ENCODE assay signal across 25 cellular contexts in the genomic region with DNA sequence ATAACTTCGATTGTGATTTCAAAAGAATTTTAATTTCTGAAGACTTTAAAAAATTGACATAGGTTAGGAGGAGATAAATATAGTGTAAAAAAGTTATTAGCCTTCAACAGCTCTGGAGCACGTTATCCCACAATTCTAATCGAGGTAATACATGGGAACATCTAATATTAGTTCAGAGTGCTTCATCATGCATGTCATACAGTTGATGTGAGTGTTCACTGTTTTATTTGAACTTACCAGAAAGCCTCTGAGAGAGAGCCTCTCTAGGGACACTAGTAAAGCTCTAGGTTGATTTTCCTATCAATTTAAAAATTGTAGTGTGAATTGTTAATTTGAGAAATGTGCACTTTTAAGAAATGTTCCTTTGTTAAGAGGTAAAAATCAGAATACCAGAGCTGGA.
DNase-seq lines count a peak whose midpoint lies in the region; ATAC-seq, FAIRE-seq and TF ChIP-seq lines count a peak whose summit lies in the region.
"Had no signal": no experiment of that assay in that cellular context is flagged by ENCODE, and none has a peak within 500 bp of the region (broad histone marks: within the 10 kb centered on the region; RNA-seq: fewer than 3 reads in every experiment).

No MANE protein-coding gene starts in this region.

- H3K27ac ChIP-seq in A549 (0 out of 6 replicates have a peak overlapping the region, but pooled peaks of 1 of the 2 experiments have one; percentile 40), BLaER1 (no peak overlapping the region), PC-3 (ENCODE audit: low read length) (peak overlapping the region; percentile 73)
- H3K27ac ChIP-seq: RWPE1 had no signal

- no peaks in the 10 kb centered on the region for H3K27me3 ChIP-seq in BLaER1
- H3K27me3 ChIP-seq in PC-3 (ENCODE audit: low read length), result no peaks in the 10 kb centered on the region
- H3K27me3 ChIP-seq: BE2C had no signal

- no peak for TF ChIP-seq EP300 in A549 (IDR thresholded peaks at IDR 0.05)

- H3K9me2 ChIP-seq in PC-3 (replicated peaks; ENCODE audit: low read length), result no peaks in the 10 kb centered on the region
- H3K9me2 ChIP-seq: SK-N-SH had no signal

- CTCF ChIA-PET in A549 (lab: Yijun Ruan, JAX) (interaction anchor here (0.9 kb wide), 1 partner anchor 81 kb away, joined by 7 read pairs; no protein-coding TSS in a partner anchor), PC-3 (lab: Charles Lee) (no interaction called here)

- 43% methylated on average over 3 of the region's 3 CpGs for WGBS in A549 (ENCODE audit: missing lambda C conversion rate)

- intact Hi-C loops in PC-3 (cut with micrococcal nuclease) (no loop called here), mucosa of descending colon (cut with DNase I, micrococcal nuclease) (no loop called here)

- no peak for FAIRE-seq in A549 (lab: Jason Lieb, UNC)
- FAIRE-seq: GM12878 had no signal

- H3K4me1 ChIP-seq in A549, result peaks cover 44% of the 10 kb centered on the region
- H3K4me1 ChIP-seq in BLaER1, result peaks cover 17% of the 10 kb centered on the region
- peaks cover 46% of the 10 kb centered on the region for H3K4me1 ChIP-seq in PC-3 (ENCODE audit: insufficient read depth, low read length)
- peaks cover under 1% of the 10 kb centered on the region for H3K4me1 ChIP-seq in mucosa of descending colon (ENCODE audit: low read depth)
- H3K4me1 ChIP-seq: BE2C, HAP-1 had no signal

- TF ChIP-seq RAD21 in A549 (conservative IDR thresholded peaks at IDR 0.05 in 1 of 2, IDR thresholded peaks at IDR 0.05 in 1 of 2), result no peak

- no TSS peak for BruUV-seq in PC-3 (replicated peaks; lab: Mats Ljungman, UMichigan)

- ATAC-seq in A549, result no peak
- ATAC-seq in PC-3, result no peak
- ATAC-seq in mucosa of descending colon, result peak; percentile 11
- no peak for ATAC-seq in GM21723 (IDR thresholded peaks at IDR 0.05; ENCODE audit: unreplicated experiment)
- ATAC-seq in HG03432 (IDR thresholded peaks at IDR 0.05; ENCODE audit: unreplicated experiment), result no peak
- ATAC-seq: GM12878, Panc1 had no signal

- 0 out of 3 replicates have a peak, but pooled peaks cover 3% of the 10 kb centered on the region for H3K9me3 ChIP-seq in A549
- peaks cover 27% of the 10 kb centered on the region for H3K9me3 ChIP-seq in BLaER1
- no peaks in the 10 kb centered on the region for H3K9me3 ChIP-seq in PC-3 (ENCODE audit: low read length)
- peaks cover 5% of the 10 kb centered on the region for H3K9me3 ChIP-seq in mucosa of descending colon
- H3K9me3 ChIP-seq: BE2C, HAP-1, SK-N-SH had no signal

- no peaks in the 10 kb centered on the region for H3K36me3 ChIP-seq in BLaER1
- H3K36me3 ChIP-seq in PC-3 (ENCODE audit: low read depth, low read length), result peaks cover 24% of the 10 kb centered on the region
- no peaks in the 10 kb centered on the region for H3K36me3 ChIP-seq in mucosa of descending colon (ENCODE audit: low read depth)
- H3K36me3 ChIP-seq: BE2C, HAP-1 had no signal

- H3K4me3 ChIP-seq in A549 (no peak overlapping the region), BLaER1 (no peak overlapping the region), PC-3 (ENCODE audit: low read length) (no peak overlapping the region), mucosa of descending colon (no peak overlapping the region)
- H3K4me3 ChIP-seq: GM12878, HAP-1 had no signal

- in situ Hi-C loops in GM13976 (cut with MboI; ENCODE audit: low sequenced_read_pairs, unreplicated experiment), result no loop called here

- no peaks in the 10 kb centered on the region for H3F3A ChIP-seq in PC-3 (ENCODE audit: low read length, unreplicated experiment)

- H2AFZ ChIP-seq in PC-3 (ENCODE audit: low read length), result no peak overlapping the region

- H3K9ac ChIP-seq in BLaER1 (no peak overlapping the region), PC-3 (ENCODE audit: low read length) (peak overlapping the region; percentile 53)
- H3K9ac ChIP-seq: SK-N-SH had no signal

- peaks cover 62% of the 10 kb centered on the region for H3K79me2 ChIP-seq in PC-3 (ENCODE audit: low read length)

- POLR2A ChIA-PET in A549 (lab: Yijun Ruan, JAX), result no interaction called here
- POLR2A ChIA-PET in PC-3 (lab: Charles Lee; ENCODE audit: unreplicated experiment), result no interaction called here

- DNase-seq in A549 (ENCODE audit: low read depth in 1 of 2, low spot score in 1 of 2), result no peak
- no peak for DNase-seq in PC-3
- DNase-seq in mucosa of descending colon, result no peak
- DNase-seq in GM13976 (ENCODE audit: low spot score), result no peak
- no peak for DNase-seq in SW 1271 (lab: John Stamatoyannopoulos, UW)
- DNase-seq: BE2C; CD4-positive, alpha-beta T cell; COR-L47; GDM1; GOT3; NCI-H1048; NCI-H1417 treated with DMSO at 0.1 percent for 48 hours; NCI-H1694 treated with DMSO at 0.1 percent for 48 hours; NCI-H2081; NCI-H2227 treated with DMSO at 0.1 percent for 48 hours; NCI-H510A; NCI-H69; SK-N-SH had no signal

- H3K4me2 ChIP-seq in A549 (peak overlapping the region; percentile 21; the same call in 1 of the 3 replicates), BLaER1 (peak overlapping the region; percentile 50), PC-3 (ENCODE audit: low read length) (no peak overlapping the region)
- H3K4me2 ChIP-seq: SK-N-SH had no signal

- H4K20me1 ChIP-seq in BLaER1 (no peaks in the 10 kb centered on the region), PC-3 (ENCODE audit: low read length) (no peaks in the 10 kb centered on the region)

- TF ChIP-seq CTCF in A549 (IDR thresholded peaks at IDR 0.05), result no peak
- no peak for TF ChIP-seq CTCF in PC-3 (conservative IDR thresholded peaks at IDR 0.05; ENCODE audit: low read depth, low read length)
- no peak for TF ChIP-seq CTCF in mucosa of descending colon (IDR thresholded peaks at IDR 0.05)
- TF ChIP-seq CTCF in GM13976 (IDR thresholded peaks at IDR 0.05; ENCODE audit: borderline replicate concordance, control extremely low read depth, extremely low read depth, insufficient read depth, missing control alignments), result no peak

- no peak for TF ChIP-seq POLR2A in A549 (IDR thresholded peaks at IDR 0.05; ENCODE audit: low read length)

TF ChIP-seq in A549, 52 proteins besides CTCF, POLR2A, EP300 and RAD21:
- no peak for TF ChIP-seq RARB (CRISPR knock-in tag; IDR thresholded peaks at IDR 0.05)
- no peak for TF ChIP-seq RFX5 (IDR thresholded peaks at IDR 0.05)
- no peak for TF ChIP-seq USF2 (IDR thresholded peaks at IDR 0.05)
- TF ChIP-seq CBX8 (IDR thresholded peaks at IDR 0.05), result no peak
- no peak for TF ChIP-seq SREBF2 (IDR thresholded peaks at IDR 0.05)
- no peak for TF ChIP-seq CBX2 (IDR thresholded peaks at IDR 0.05; ENCODE audit: borderline replicate concordance, low read depth)
- no peak for TF ChIP-seq MAZ (IDR thresholded peaks at IDR 0.05; ENCODE audit: borderline replicate concordance, low read depth, low read length)
- TF ChIP-seq POLR2AphosphoS2 (conservative IDR thresholded peaks at IDR 0.05; ENCODE audit: low read length), result no peak
